18 cellular contexts compared by ENCODE assay signal in the genomic region with DNA sequence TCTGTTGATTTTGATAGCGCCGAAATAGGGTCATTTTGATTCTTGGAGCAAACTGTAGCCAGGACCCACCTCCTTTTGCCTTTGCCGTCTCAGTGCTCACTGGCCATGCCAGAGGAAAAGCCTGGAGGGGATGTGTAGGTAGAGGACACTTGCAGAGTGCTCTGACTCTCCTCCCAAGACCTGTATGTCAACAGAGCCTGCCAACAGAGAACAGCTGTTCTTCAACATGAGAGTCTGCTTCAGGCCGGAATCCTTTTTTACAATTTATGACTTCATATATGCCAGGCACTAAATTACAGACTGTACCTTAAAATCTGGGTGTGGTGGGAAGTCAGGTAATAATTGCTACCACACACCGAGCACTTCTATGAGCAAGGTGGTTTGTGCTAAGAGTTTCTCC.
A peak's percentile ranks its signal among the peaks of the same experiment; 100 is the strongest.
DNase-seq lines count a peak whose midpoint lies in the region; TF ChIP-seq lines count a peak whose summit lies in the region.
"Had no signal": no experiment of that assay in that cellular context is flagged by ENCODE, and none has a peak within 500 bp of the region (broad histone marks: within the 10 kb centered on the region; RNA-seq: fewer than 3 reads in every experiment).

No MANE protein-coding gene starts in this region.

- intact Hi-C loops in MCF 10A (cut with micrococcal nuclease): loop anchor here (5.0 kb wide), 1 partner anchor 141 kb away; no protein-coding TSS in a partner anchor
- intact Hi-C loops in breast epithelium (cut with DNase I; ENCODE audit: low total_unique reads): no loop called here
- intact Hi-C loops in PC-9 (cut with micrococcal nuclease; ENCODE audit: unreplicated experiment): no loop called here

- H3K4me1 ChIP-seq in breast epithelium (no peaks in the 10 kb centered on the region), PC-9 (replicated peaks; ENCODE audit: insufficient read depth) (peaks cover 25% of the 10 kb centered on the region)
- H3K4me1 ChIP-seq: BLaER1 treated with 17β-estradiol and CSF1 and Interleukin-3, amounts not matched to agents 10 nM and 100 nM had no signal

- POLR2A ChIA-PET in MCF 10A (lab: Yijun Ruan, JAX) (interaction anchor here (0.5 to 2.5 kb wide), 7 partner anchors 11 to 722 kb away, joined by 3 to 34 read pairs (median 4); no protein-coding TSS in a partner anchor), PC-9 (lab: Charles Lee; ENCODE audit: unreplicated experiment) (no interaction called here)

- no peak overlapping the region for H3K27ac ChIP-seq in breast epithelium
- H3K27ac ChIP-seq in PC-9: 0 out of 2 replicates have a peak overlapping the region, but pooled peaks have one; percentile 29
- H3K27ac ChIP-seq: BLaER1 treated with 17β-estradiol and CSF1 and Interleukin-3, amounts not matched to agents 10 nM and 100 nM; GM23248; HL-60 had no signal

- H3K4me3 Mint-ChIP-seq in MCF 10A (ENCODE audit: unreplicated experiment) (no peak overlapping the region), nephron progenitor cell (no peak overlapping the region), progenitor cell of endocrine pancreas (ENCODE audit: low read depth) (no peak overlapping the region)
- H3K4me3 Mint-ChIP-seq: B cell; CD8-positive, alpha-beta T cell had no signal

- H3K79me2 ChIP-seq in PC-9 (ENCODE audit: low read depth): no peaks in the 10 kb centered on the region

- H3K27me3 ChIP-seq in breast epithelium: no peaks in the 10 kb centered on the region
- H3K27me3 ChIP-seq in PC-9 (ENCODE audit: insufficient read depth, low read depth): no peaks in the 10 kb centered on the region
- H3K27me3 ChIP-seq: BLaER1 treated with 17β-estradiol and CSF1 and Interleukin-3, amounts not matched to agents 10 nM and 100 nM had no signal

- H3K4me3 ChIP-seq in breast epithelium (no peak overlapping the region), PC-9 (no peak overlapping the region), epithelial cell of esophagus (ENCODE audit: low read length) (no peak overlapping the region)
- H3K4me3 ChIP-seq: BLaER1 treated with 17β-estradiol and CSF1 and Interleukin-3, amounts not matched to agents 10 nM and 100 nM; GM12878; GM23248; HAP-1 had no signal

- TF ChIP-seq POLR2A in breast epithelium (IDR thresholded peaks at IDR 0.05): no peak

- H3K36me3 Mint-ChIP-seq in MCF 10A (ENCODE audit: insufficient read depth, unreplicated experiment) (peaks cover 6% of the 10 kb centered on the region), nephron progenitor cell (ENCODE audit: low read depth) (no peaks in the 10 kb centered on the region), progenitor cell of endocrine pancreas (ENCODE audit: insufficient read depth) (no peaks in the 10 kb centered on the region)
- H3K36me3 Mint-ChIP-seq: CD8-positive, alpha-beta T cell had no signal

- no peaks in the 10 kb centered on the region for H4K20me1 ChIP-seq in PC-9 (ENCODE audit: insufficient read depth)
- H4K20me1 ChIP-seq: BLaER1 treated with 17β-estradiol and CSF1 and Interleukin-3, amounts not matched to agents 10 nM and 100 nM had no signal

- H3K4me1 Mint-ChIP-seq in MCF 10A (ENCODE audit: insufficient read depth, unreplicated experiment): peaks cover 58% of the 10 kb centered on the region
- H3K4me1 Mint-ChIP-seq in nephron progenitor cell: peaks cover 72% of the 10 kb centered on the region
- H3K4me1 Mint-ChIP-seq in progenitor cell of endocrine pancreas (ENCODE audit: low read depth): peaks cover 2% of the 10 kb centered on the region
- H3K4me1 Mint-ChIP-seq: B cell had no signal

- H3K4me2 ChIP-seq in PC-9: no peak overlapping the region
- H3K4me2 ChIP-seq: BLaER1 treated with 17β-estradiol and CSF1 and Interleukin-3, amounts not matched to agents 10 nM and 100 nM had no signal

- no peaks in the 10 kb centered on the region for H3K36me3 ChIP-seq in breast epithelium
- no peaks in the 10 kb centered on the region for H3K36me3 ChIP-seq in PC-9 (ENCODE audit: low read depth)
- H3K36me3 ChIP-seq: BLaER1 treated with 17β-estradiol and CSF1 and Interleukin-3, amounts not matched to agents 10 nM and 100 nM; HAP-1 had no signal

- H3K27me3 Mint-ChIP-seq in MCF 10A (ENCODE audit: insufficient read depth, unreplicated experiment) (no peaks in the 10 kb centered on the region), nephron progenitor cell (ENCODE audit: low read depth, poor library complexity) (no peaks in the 10 kb centered on the region), progenitor cell of endocrine pancreas (peaks cover 11% of the 10 kb centered on the region)

- CTCF ChIA-PET in MCF 10A (lab: Yijun Ruan, JAX) (interaction anchor here (0.6 to 1.5 kb wide), 8 partner anchors 10 to 714 kb away, joined by 3 to 7 read pairs (median 4); no protein-coding TSS in a partner anchor), PC-9 (lab: Charles Lee) (no interaction called here)

- BruUV-seq in MCF 10A (replicated peaks; lab: Mats Ljungman, UMichigan) (no TSS peak), PC-9 (replicated peaks; lab: Mats Ljungman, UMichigan) (no TSS peak)

- peak overlapping the region; percentile 63 for H3K27ac Mint-ChIP-seq in MCF 10A (ENCODE audit: low read depth, unreplicated experiment)
- H3K27ac Mint-ChIP-seq in nephron progenitor cell: peak overlapping the region; percentile 90
- H3K27ac Mint-ChIP-seq in progenitor cell of endocrine pancreas: no peak overlapping the region
- H3K27ac Mint-ChIP-seq: B cell; CD8-positive, alpha-beta T cell had no signal

- DNase-seq in MCF 10A (ENCODE audit: unreplicated experiment) (peak; percentile 31), breast epithelium (ENCODE audit: low spot score in 2 of 2) (no peak), PC-9 (no peak), epithelial cell of esophagus (ENCODE audit: low read depth) (peak; percentile 32), nephron progenitor cell (no peak), anterior cingulate cortex (lab: John Stamatoyannopoulos, UW) (no peak), KBM-7 (no peak), progenitor cell of endocrine pancreas (ENCODE audit: low spot score, unreplicated experiment) (no peak)
- DNase-seq: Calu3; CD8-positive, alpha-beta T cell; DND-41; EL; GM23248 had no signal

- TF ChIP-seq CTCF in MCF 10A (IDR thresholded peaks at IDR 0.05; ENCODE audit: unreplicated experiment) (no peak), breast epithelium (IDR thresholded peaks at IDR 0.05) (no peak), PC-9 (conservative IDR thresholded peaks at IDR 0.05) (no peak), epithelial cell of esophagus (IDR thresholded peaks at IDR 0.05; ENCODE audit: insufficient read depth, low read depth, low read length, missing control alignments) (no peak), nephron progenitor cell (IDR thresholded peaks at IDR 0.05) (no peak), progenitor cell of endocrine pancreas (IDR thresholded peaks at IDR 0.05; ENCODE audit: unreplicated experiment) (no peak)

- in situ Hi-C loops in KBM-7 (cut with MboI; ENCODE audit: low pct_unique_long_range_greater_than_20kb, low sequenced_read_pairs): no loop called here

- no peaks in the 10 kb centered on the region for H3K9me3 Mint-ChIP-seq in MCF 10A (ENCODE audit: unreplicated experiment)
- H3K9me3 Mint-ChIP-seq in nephron progenitor cell: no peaks in the 10 kb centered on the region
- no peaks in the 10 kb centered on the region for H3K9me3 Mint-ChIP-seq in progenitor cell of endocrine pancreas (ENCODE audit: low read depth)
- H3K9me3 Mint-ChIP-seq: CD8-positive, alpha-beta T cell had no signal

- peaks cover 16% of the 10 kb centered on the region; the same call in 1 of the 2 replicates for H3F3A ChIP-seq in PC-9 (ENCODE audit: insufficient read depth, low read depth)

- no peaks in the 10 kb centered on the region for H3K9me2 ChIP-seq in PC-9 (ENCODE audit: insufficient read depth)

- no peak overlapping the region for H2AFZ ChIP-seq in PC-9
- H2AFZ ChIP-seq: GM23248 had no signal

- no peaks in the 10 kb centered on the region for H3K9me3 ChIP-seq in breast epithelium
- H3K9me3 ChIP-seq in PC-9 (ENCODE audit: insufficient read depth, low read depth): no peaks in the 10 kb centered on the region
- H3K9me3 ChIP-seq: BLaER1 treated with 17β-estradiol and CSF1 and Interleukin-3, amounts not matched to agents 10 nM and 100 nM; HAP-1 had no signal

Comparison
In these comparisons a context has a peak if more than half of its experiments do, and no peak if none do; other contexts are left out.
1. DNase-seq: peak in MCF 10A (single experiment) and epithelial cell of esophagus (single experiment); none in breast epithelium (0 of 2), PC-9 (0 of 2), nephron progenitor cell (single experiment), anterior cingulate cortex (0 of 58), KBM-7 (single experiment) and progenitor cell of endocrine pancreas (single experiment).